Comparison of ENCODE assay signal across 1 cellular context in the genomic region with DNA sequence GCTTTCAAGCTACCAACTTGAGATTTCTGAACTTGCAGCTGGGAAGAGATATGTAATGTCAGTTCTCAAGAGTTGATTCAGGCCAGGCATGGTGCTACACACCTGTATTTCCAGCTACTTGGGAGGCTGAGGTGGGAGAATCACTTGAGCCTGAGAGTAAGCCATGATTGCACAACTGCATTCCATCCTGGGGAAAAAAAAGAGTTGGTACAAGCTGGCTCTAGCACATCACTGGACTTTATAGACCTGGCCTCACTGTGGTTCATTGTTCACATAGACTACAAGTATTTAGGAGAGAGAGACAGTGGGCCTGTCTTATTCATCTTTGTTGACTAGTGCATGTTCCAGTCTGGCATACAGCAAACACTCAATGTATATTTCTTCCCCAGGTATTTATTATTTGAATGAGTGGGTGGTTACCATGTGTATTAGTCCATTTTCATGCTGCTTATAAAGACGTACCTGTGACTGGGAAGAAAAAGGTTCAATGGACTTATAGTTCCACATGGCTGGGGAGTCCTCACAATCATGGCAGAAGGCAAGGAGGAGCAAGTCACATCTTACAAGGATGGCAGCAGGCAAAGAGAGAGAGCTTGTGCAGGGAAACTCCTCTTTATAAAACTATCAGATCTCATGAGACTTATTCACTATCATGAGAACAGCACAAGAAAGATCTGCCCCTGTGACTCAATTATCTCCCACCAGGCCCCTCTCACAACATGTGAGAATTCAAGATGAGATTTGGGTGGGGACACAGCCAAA.
TF ChIP-seq lines count a peak whose summit lies in the region.

No MANE protein-coding gene starts in this region.

TF ChIP-seq in HepG2, 621 proteins besides CTCF, POLR2A, EP300 and RAD21 (continued from another document):
- TF ChIP-seq, protein P1, sequence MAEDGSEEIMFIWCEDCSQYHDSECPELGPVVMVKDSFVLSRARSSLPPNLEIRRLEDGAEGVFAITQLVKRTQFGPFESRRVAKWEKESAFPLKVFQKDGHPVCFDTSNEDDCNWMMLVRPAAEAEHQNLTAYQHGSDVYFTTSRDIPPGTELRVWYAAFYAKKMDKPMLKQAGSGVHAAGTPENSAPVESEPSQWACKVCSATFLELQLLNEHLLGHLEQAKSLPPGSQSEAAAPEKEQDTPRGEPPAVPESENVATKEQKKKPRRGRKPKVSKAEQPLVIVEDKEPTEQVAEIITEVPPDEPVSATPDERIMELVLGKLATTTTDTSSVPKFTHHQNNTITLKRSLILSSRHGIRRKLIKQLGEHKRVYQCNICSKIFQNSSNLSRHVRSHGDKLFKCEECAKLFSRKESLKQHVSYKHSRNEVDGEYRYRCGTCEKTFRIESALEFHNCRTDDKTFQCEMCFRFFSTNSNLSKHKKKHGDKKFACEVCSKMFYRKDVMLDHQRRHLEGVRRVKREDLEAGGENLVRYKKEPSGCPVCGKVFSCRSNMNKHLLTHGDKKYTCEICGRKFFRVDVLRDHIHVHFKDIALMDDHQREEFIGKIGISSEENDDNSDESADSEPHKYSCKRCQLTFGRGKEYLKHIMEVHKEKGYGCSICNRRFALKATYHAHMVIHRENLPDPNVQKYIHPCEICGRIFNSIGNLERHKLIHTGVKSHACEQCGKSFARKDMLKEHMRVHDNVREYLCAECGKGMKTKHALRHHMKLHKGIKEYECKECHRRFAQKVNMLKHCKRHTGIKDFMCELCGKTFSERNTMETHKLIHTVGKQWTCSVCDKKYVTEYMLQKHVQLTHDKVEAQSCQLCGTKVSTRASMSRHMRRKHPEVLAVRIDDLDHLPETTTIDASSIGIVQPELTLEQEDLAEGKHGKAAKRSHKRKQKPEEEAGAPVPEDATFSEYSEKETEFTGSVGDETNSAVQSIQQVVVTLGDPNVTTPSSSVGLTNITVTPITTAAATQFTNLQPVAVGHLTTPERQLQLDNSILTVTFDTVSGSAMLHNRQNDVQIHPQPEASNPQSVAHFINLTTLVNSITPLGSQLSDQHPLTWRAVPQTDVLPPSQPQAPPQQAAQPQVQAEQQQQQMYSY (CRISPR knock-in tag; IDR thresholded peaks at IDR 0.05) = no peak
